In genomic region chr22:46776486-46776826, GRCh38 we compare ENCODE assay signal across 12 cellular contexts. TPM values are rescaled to one million over a fixed set of nuclear protein-coding genes. Genes with fewer than 3 reads are reported as not detected.
A peak's percentile ranks its signal among the peaks of the same experiment; 100 is the strongest.
DNase-seq lines count a peak whose midpoint lies in the region; ATAC-seq, FAIRE-seq and TF ChIP-seq lines count a peak whose summit lies in the region.
"Had no signal": no experiment of that assay in that cellular context is flagged by ENCODE, and none has a peak within 500 bp of the region (broad histone marks: within the 10 kb centered on the region; RNA-seq: fewer than 3 reads in every experiment).

No MANE protein-coding gene starts in this region.

- no peak for TF ChIP-seq CTCF in 22Rv1 (IDR thresholded peaks at IDR 0.05)
- TF ChIP-seq CTCF in Caco-2 (IDR thresholded peaks at IDR 0.05; ENCODE audit: insufficient read depth in 1 of 2, low read depth in 1 of 2, low read length in 1 of 2, severe bottlenecking in 1 of 2, unreplicated experiment in 1 of 2), result no peak
- TF ChIP-seq CTCF in keratinocyte (optimal IDR thresholded peaks at IDR 0.05 in 1 of 3, IDR thresholded peaks at IDR 0.05 in 1 of 3, conservative IDR thresholded peaks at IDR 0.05 in 1 of 3; ENCODE audit: extremely low read depth in 1 of 3, insufficient read depth in 2 of 3, low read length in 3 of 3), result no peak

- H3K4me1 Mint-ChIP-seq in Caco-2 (ENCODE audit: low read depth, unreplicated experiment), result peaks cover 34% of the 10 kb centered on the region
- H3K4me1 Mint-ChIP-seq in activated CD4-positive, alpha-beta memory T cell treated with anti-CD3 and anti-CD28 coated beads, Interleukin-2, amount 10 ng/mL, durations not matched to agents 7 days and 5 days, result peaks cover 57% of the 10 kb centered on the region

- dilution Hi-C loops in keratinocyte (cut with MboI; ENCODE audit: extremely low pct_ligation_motif_present, low sequenced_read_pairs), result no loop called here

- no peak overlapping the region for H3K4me3 Mint-ChIP-seq in Caco-2 (ENCODE audit: unreplicated experiment)
- H3K4me3 Mint-ChIP-seq in activated CD4-positive, alpha-beta memory T cell treated with anti-CD3 and anti-CD28 coated beads, Interleukin-2, amount 10 ng/mL, durations not matched to agents 7 days and 5 days, result peak overlapping the region; percentile 75

- peaks cover 2% of the 10 kb centered on the region for H3K9me1 ChIP-seq in keratinocyte (ENCODE audit: control insufficient read depth, extremely low read depth, insufficient read depth, low read length)

- no peaks in the 10 kb centered on the region for H3K27me3 ChIP-seq in Caco-2 (replicated peaks; ENCODE audit: control insufficient read depth, insufficient read depth, low read length)
- no peaks in the 10 kb centered on the region for H3K27me3 ChIP-seq in keratinocyte (ENCODE audit: control insufficient read depth, extremely low read depth, insufficient read depth, low read length)
- H3K27me3 ChIP-seq in MG63, result no peaks in the 10 kb centered on the region

- CTCF ChIA-PET in Caco-2 (lab: Charles Lee), result interaction anchor here (1.0 kb wide), 1 partner anchor 21 kb away, joined by 5 read pairs; no protein-coding TSS in a partner anchor
- CTCF ChIA-PET in activated CD4-positive, alpha-beta memory T cell treated with anti-CD3 and anti-CD28 coated beads, Interleukin-2, amount 10 ng/mL, durations not matched to agents 7 days and 5 days (lab: Charles Lee), result interaction anchor here (3.4 kb wide), 1 partner anchor 15 kb away, joined by 13 read pairs; no protein-coding TSS in a partner anchor

- H3K4me1 ChIP-seq in Caco-2 (peaks cover 38% of the 10 kb centered on the region), keratinocyte (ENCODE audit: control insufficient read depth, extremely low read depth, insufficient read depth, low read length) (peaks cover 29% of the 10 kb centered on the region)

- FAIRE-seq in keratinocyte (lab: Jason Lieb, UNC), result no peak

- intact Hi-C loops in Caco-2 (cut with micrococcal nuclease; ENCODE audit: unreplicated experiment), result no loop called here

- POLR2A ChIA-PET in Caco-2 (lab: Charles Lee), result interaction anchor here (1.0 kb wide), 1 partner anchor 14 kb away, joined by 5 read pairs; the partner anchor contains the start of gene TBC1D22A
- POLR2A ChIA-PET in activated CD4-positive, alpha-beta memory T cell treated with anti-CD3 and anti-CD28 coated beads, Interleukin-2, amount 10 ng/mL, durations not matched to agents 7 days and 5 days (lab: Charles Lee), result interaction anchor here (6.7 kb wide), 1 partner anchor 14 kb away, joined by 75 read pairs; the partner anchor contains the start of gene TBC1D22A

- H3K36me3 Mint-ChIP-seq in Caco-2 (ENCODE audit: insufficient read depth, unreplicated experiment), result peaks cover 12% of the 10 kb centered on the region
- peaks cover 20% of the 10 kb centered on the region for H3K36me3 Mint-ChIP-seq in activated CD4-positive, alpha-beta memory T cell treated with anti-CD3 and anti-CD28 coated beads, Interleukin-2, amount 10 ng/mL, durations not matched to agents 7 days and 5 days (ENCODE audit: low read depth)

- H3K36me3 ChIP-seq in Caco-2 (ENCODE audit: control insufficient read depth, insufficient read depth, low read length), result no peaks in the 10 kb centered on the region; the same call in 1 of the 2 replicates
- peaks cover 0 to 2% of the 10 kb centered on the region in 2 experiments for H3K36me3 ChIP-seq in keratinocyte (ENCODE audit: control insufficient read depth in 2 of 2, extremely low read depth in 1 of 2, insufficient read depth in 2 of 2, low read length in 2 of 2)
- no peaks in the 10 kb centered on the region for H3K36me3 ChIP-seq in MG63

- H3K9me3 ChIP-seq in Caco-2, result no peaks in the 10 kb centered on the region
- H3K9me3 ChIP-seq in keratinocyte (ENCODE audit: control insufficient read depth, low read depth, low read length), result no peaks in the 10 kb centered on the region
- H3K9me3 ChIP-seq in MG63, result no peaks in the 10 kb centered on the region
- H3K9me3 ChIP-seq: psoas muscle had no signal

- DNase-seq in Caco-2 (no peak), keratinocyte (ENCODE audit: low read depth, low spot score) (no peak), mucosa of gallbladder (ENCODE audit: low spot score) (no peak), MG63 (no peak)
- no peak for DNase-seq in activated CD4-positive, alpha-beta memory T cell treated with anti-CD3 and anti-CD28 coated beads, Interleukin-2, amount 10 ng/mL, durations not matched to agents 7 days and 5 days
- DNase-seq: C1 segment of cervical spinal cord; MM.1S; psoas muscle; stimulated activated CD4-positive, alpha-beta T cell treated with anti-CD3 and anti-CD28 coated beads, Interleukin-4, amount 100 ng/mL, for 1 hour had no signal

- H3K27me3 Mint-ChIP-seq in Caco-2 (ENCODE audit: insufficient read depth, unreplicated experiment), result no peaks in the 10 kb centered on the region
- no peaks in the 10 kb centered on the region for H3K27me3 Mint-ChIP-seq in activated CD4-positive, alpha-beta memory T cell treated with anti-CD3 and anti-CD28 coated beads, Interleukin-2, amount 10 ng/mL, durations not matched to agents 7 days and 5 days

- H3K4me3 ChIP-seq in Caco-2 (ENCODE audit: low read depth, low read length) (no peak overlapping the region), keratinocyte (ENCODE audit: control insufficient read depth in 2 of 3, extremely low read depth in 1 of 3, insufficient read depth in 2 of 3, low read depth in 1 of 3, low read length in 3 of 3) (no peak overlapping the region), MG63 (no peak overlapping the region)
- H3K4me3 ChIP-seq: psoas muscle had no signal

- no peak for ATAC-seq in GM21786 (IDR thresholded peaks at IDR 0.05; ENCODE audit: unreplicated experiment)
- no peak for ATAC-seq in GM21515 (IDR thresholded peaks at IDR 0.05; ENCODE audit: unreplicated experiment)

- H3K27ac Mint-ChIP-seq in Caco-2 (ENCODE audit: unreplicated experiment), result peak overlapping the region; percentile 84
- H3K27ac Mint-ChIP-seq in activated CD4-positive, alpha-beta memory T cell treated with anti-CD3 and anti-CD28 coated beads, Interleukin-2, amount 10 ng/mL, durations not matched to agents 7 days and 5 days, result peak overlapping the region; percentile 90

- H3K27ac ChIP-seq in 22Rv1 (0 out of 2 replicates have a peak overlapping the region, but pooled peaks have one; percentile 22), keratinocyte (ENCODE audit: control insufficient read depth, insufficient read depth, low read length) (peak overlapping the region; percentile 87)
- H3K27ac ChIP-seq: psoas muscle had no signal

- H3K9ac ChIP-seq in keratinocyte (ENCODE audit: control insufficient read depth, extremely low read depth, insufficient read depth, low read length), result no peak overlapping the region

- no peak overlapping the region for H2AFZ ChIP-seq in keratinocyte (ENCODE audit: control insufficient read depth, low read length)

- no TSS peak for BruUV-seq in Caco-2 (replicated peaks; lab: Mats Ljungman, UMichigan)

- H3K4me2 ChIP-seq in keratinocyte (ENCODE audit: control insufficient read depth, extremely low read depth, insufficient read depth, low read depth, low read length), result no peak overlapping the region

- peaks cover 76% of the 10 kb centered on the region for H3K79me2 ChIP-seq in keratinocyte (ENCODE audit: control insufficient read depth, insufficient read depth, low read length)

- no peaks in the 10 kb centered on the region for H3K9me3 Mint-ChIP-seq in Caco-2 (ENCODE audit: unreplicated experiment)
- H3K9me3 Mint-ChIP-seq in activated CD4-positive, alpha-beta memory T cell treated with anti-CD3 and anti-CD28 coated beads, Interleukin-2, amount 10 ng/mL, durations not matched to agents 7 days and 5 days, result no peaks in the 10 kb centered on the region

- H4K20me1 ChIP-seq in keratinocyte (ENCODE audit: control insufficient read depth, extremely low read depth, insufficient read depth, low read length), result no peaks in the 10 kb centered on the region

RNA-seq across cellular contexts. Expression of gene TBC1D22A, which starts 14.0 kb away (rescaled TPM):
- 26.7 and 32.6 TPM in 2 replicates for total RNA-seq in Caco-2 (2022)
- 10 to 100 TPM; 38.5 to 41.0 TPM for total RNA-seq in activated CD4-positive, alpha-beta memory T cell treated with anti-CD3 and anti-CD28 coated beads, Interleukin-2, amount 10 ng/mL, durations not matched to agents 7 days and 5 days
- 17.7 to 22.7 TPM (median 20.9 TPM) in 3 replicates for polyA plus RNA-seq in keratinocyte
- 25.3 TPM for polyA plus RNA-seq in keratinocyte (2011; ENCODE audit: low read depth)
- polyA plus RNA-seq in keratinocyte (2011; cell fraction: cytosol; rRNA removed), result 20.4 and 25.8 TPM in 2 replicates
- polyA plus RNA-seq in keratinocyte (2011; cell fraction: nucleus; rRNA removed), result 16.9 and 19.1 TPM in 2 replicates
- 15.0 and 23.9 TPM in 2 replicates for polyA plus RNA-seq in keratinocyte (2012; ENCODE audit: low replicate concordance)
- polyA minus RNA-seq in keratinocyte, result 14.2 to 21.3 TPM (median 14.7 TPM) in 3 replicates
- polyA minus RNA-seq in keratinocyte (2011; cell fraction: cytosol; rRNA and poly(A)+ RNA removed), result 19.6 TPM
- 11.9 and 20.6 TPM in 2 replicates for polyA minus RNA-seq in keratinocyte (2011; cell fraction: nucleus; rRNA and poly(A)+ RNA removed)
- total RNA-seq in mucosa of gallbladder, result 33.0 TPM
- 14.5 and 18.2 TPM in 2 replicates for total RNA-seq in MG63 (2014; rRNA removed; shearing (Covaris generic); ENCODE audit: low replicate concordance)

RNA-seq across cellular contexts. Expression of gene CERK, which starts 38.4 kb away (rescaled TPM):
- total RNA-seq in Caco-2 (2022) (35.0 and 37.6 TPM in 2 replicates), mucosa of gallbladder (41.8 TPM)
- 10 to 100 TPM; 68.7 to 73.4 TPM for total RNA-seq in activated CD4-positive, alpha-beta memory T cell treated with anti-CD3 and anti-CD28 coated beads, Interleukin-2, amount 10 ng/mL, durations not matched to agents 7 days and 5 days
- polyA plus RNA-seq in keratinocyte, result 11.7 to 12.7 TPM (median 11.9 TPM) in 3 replicates
- polyA plus RNA-seq in keratinocyte (2011; ENCODE audit: low read depth), result 10.3 TPM
- polyA plus RNA-seq in keratinocyte (2011; cell fraction: cytosol; rRNA removed), result 7.9 and 9.0 TPM in 2 replicates
- polyA plus RNA-seq in keratinocyte (2011; cell fraction: nucleus; rRNA removed), result 8.3 and 9.7 TPM in 2 replicates
- 11.7 and 12.5 TPM in 2 replicates for polyA plus RNA-seq in keratinocyte (2012; ENCODE audit: low replicate concordance)
- polyA minus RNA-seq in keratinocyte, result 19.9 to 24.0 TPM (median 20.7 TPM) in 3 replicates
- 20.1 TPM for polyA minus RNA-seq in keratinocyte (2011; cell fraction: cytosol; rRNA and poly(A)+ RNA removed)
- polyA minus RNA-seq in keratinocyte (2011; cell fraction: nucleus; rRNA and poly(A)+ RNA removed), result 7.1 and 9.8 TPM in 2 replicates
- 23.6 and 30.1 TPM in 2 replicates for total RNA-seq in MG63 (2014; rRNA removed; shearing (Covaris generic); ENCODE audit: low replicate concordance)
